ENCODE assay signal across 3 cellular contexts in the genomic region with DNA sequence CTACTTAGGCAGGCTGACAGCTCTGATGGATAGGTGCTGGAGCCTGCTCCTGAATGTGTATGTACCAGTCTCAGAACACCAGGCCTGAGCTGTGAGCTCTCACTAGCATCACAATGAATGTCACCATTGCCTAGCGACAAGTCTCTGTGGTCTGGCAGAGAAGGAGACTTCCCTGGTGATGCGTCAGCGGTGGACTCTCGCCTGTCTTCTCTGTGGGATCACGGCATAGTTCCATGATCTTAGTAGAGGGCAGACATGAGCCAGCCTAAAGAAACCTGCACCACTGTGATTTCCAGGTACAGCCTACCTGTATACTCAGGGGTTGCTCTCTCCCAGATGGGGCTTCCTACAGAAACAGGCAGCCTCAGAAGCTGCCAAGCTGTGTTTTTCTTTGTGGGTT.
"Had no signal": no experiment of that assay in that cellular context is flagged by ENCODE, and none has a peak within 500 bp of the region (broad histone marks: within the 10 kb centered on the region; RNA-seq: fewer than 3 reads in every experiment).

No MANE protein-coding gene starts in this region.

- DNase-seq: GDM1, GF-D8 had no signal

- H3K4me3 ChIP-seq: GM12878 had no signal

- ATAC-seq: GM12878 had no signal
